Comparison of ENCODE assay signal across 9 cellular contexts in the genomic region with DNA sequence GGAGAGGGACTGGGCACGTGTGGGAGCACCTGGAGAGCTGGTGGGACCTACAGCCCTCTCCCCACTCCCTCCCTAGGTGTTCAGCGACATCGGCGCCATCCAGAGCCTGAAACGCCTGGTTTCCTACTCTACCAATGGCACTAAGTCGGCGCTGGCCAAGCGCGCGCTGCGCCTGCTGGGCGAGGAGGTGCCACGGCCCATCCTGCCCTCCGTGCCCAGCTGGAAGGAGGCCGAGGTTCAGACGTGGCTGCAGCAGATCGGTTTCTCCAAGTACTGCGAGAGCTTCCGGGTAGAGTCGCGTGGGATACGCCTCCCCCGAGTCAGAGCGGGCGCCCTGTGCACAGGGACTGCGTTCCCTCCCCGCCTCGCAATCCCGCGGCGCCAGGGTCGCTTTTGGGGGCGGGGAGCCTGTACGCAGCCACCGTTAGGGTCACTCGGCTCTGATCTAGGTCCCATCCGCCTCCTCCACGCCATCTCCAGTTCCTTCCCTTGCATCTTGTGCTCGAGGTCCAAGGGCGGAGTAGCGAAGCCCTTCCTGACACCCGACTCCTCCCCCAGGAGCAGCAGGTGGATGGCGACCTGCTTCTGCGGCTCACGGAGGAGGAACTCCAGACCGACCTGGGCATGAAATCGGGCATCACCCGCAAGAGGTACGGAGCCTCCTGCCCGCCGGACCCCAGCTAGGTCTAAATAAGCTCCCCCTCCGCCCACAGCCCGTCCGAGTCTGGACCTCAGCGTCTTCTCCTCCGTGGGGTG. TPM values are rescaled to one million over a fixed set of nuclear protein-coding genes. Genes with fewer than 3 reads are reported as not detected.
A peak's percentile ranks its signal among the peaks of the same experiment; 100 is the strongest.
DNase-seq lines count a peak whose midpoint lies in the region; ATAC-seq, FAIRE-seq and TF ChIP-seq lines count a peak whose summit lies in the region.
"Had no signal": no experiment of that assay in that cellular context is flagged by ENCODE, and none has a peak within 500 bp of the region (broad histone marks: within the 10 kb centered on the region; RNA-seq: fewer than 3 reads in every experiment).

No MANE protein-coding gene starts in this region.

- WGBS in mesenchymal stem cell = 12% methylated on average over 55 of the region's 56 CpGs

- H3K27ac ChIP-seq in mesenchymal stem cell (ENCODE audit: low read length, poor library complexity, severe bottlenecking) = no peak overlapping the region
- no peak overlapping the region for H3K27ac ChIP-seq in substantia nigra (ENCODE audit: low read depth, low read length, poor library complexity, severe bottlenecking)

- H2BK12ac ChIP-seq in mesenchymal stem cell (ENCODE audit: low read length in 2 of 2) = no peak overlapping the region

- no peaks in the 10 kb centered on the region for H3K9me3 ChIP-seq in mesenchymal stem cell (ENCODE audit: control insufficient read depth, low read length)

- no peak overlapping the region for H2BK120ac ChIP-seq in mesenchymal stem cell (ENCODE audit: low read depth, low read length)

- peak; percentile 77 for ATAC-seq in HG03139 (IDR thresholded peaks at IDR 0.05; ENCODE audit: unreplicated experiment)

- no peak overlapping the region for H3K9ac ChIP-seq in mesenchymal stem cell (ENCODE audit: low read length)

- no peak overlapping the region for H3K23ac ChIP-seq in mesenchymal stem cell (ENCODE audit: low read length in 2 of 2)

- FAIRE-seq in bronchial epithelial cell (lab: Jason Lieb, UNC) = no peak

- peak overlapping the region; percentile 32 for H3K4me2 ChIP-seq in mesenchymal stem cell (ENCODE audit: low read length, poor library complexity, severe bottlenecking)

- H2AK5ac ChIP-seq in mesenchymal stem cell (ENCODE audit: low read length, severe bottlenecking) = no peak overlapping the region

- peaks cover 1% of the 10 kb centered on the region for H3K79me1 ChIP-seq in mesenchymal stem cell (replicated peaks; ENCODE audit: low read length, poor library complexity, severe bottlenecking)

- H3K4me3 ChIP-seq in GM12875 (ENCODE audit: low read depth, low read length) = peak overlapping the region; percentile 71
- peak overlapping the region; percentile 36 for H3K4me3 ChIP-seq in bronchial epithelial cell (ENCODE audit: low read depth, low read length)
- peak overlapping the region in 1 of 2 experiments; percentile 38 for H3K4me3 ChIP-seq in mesenchymal stem cell (ENCODE audit: insufficient read depth in 1 of 2, low read depth in 1 of 2, low read length in 2 of 2)

- no peak for TF ChIP-seq CTCF in GM12875 (IDR thresholded peaks at IDR 0.05; ENCODE audit: borderline replicate concordance, insufficient read depth, low read depth, low read length)
- TF ChIP-seq CTCF in bronchial epithelial cell (IDR thresholded peaks at IDR 0.05; ENCODE audit: insufficient read depth, low read length, severe bottlenecking) = no peak

- H3K36me3 ChIP-seq in bronchial epithelial cell (ENCODE audit: control insufficient read depth, insufficient read depth, low read length) = no peaks in the 10 kb centered on the region
- peaks cover 10 to 18% of the 10 kb centered on the region in 2 experiments for H3K36me3 ChIP-seq in mesenchymal stem cell (ENCODE audit: control insufficient read depth in 1 of 2, insufficient read depth in 2 of 2, low read depth in 1 of 2, low read length in 2 of 2)

- H2BK15ac ChIP-seq in mesenchymal stem cell (ENCODE audit: low read depth, poor library complexity, severe bottlenecking) = no peak overlapping the region

- H3K4me1 ChIP-seq in mesenchymal stem cell (ENCODE audit: control insufficient read depth, insufficient read depth, low read depth, low read length) = peaks cover 11% of the 10 kb centered on the region

- H4K8ac ChIP-seq in mesenchymal stem cell (ENCODE audit: low read length) = peak overlapping the region; percentile 55

- H2AFZ ChIP-seq in mesenchymal stem cell (ENCODE audit: low read depth, low read length) = no peak overlapping the region

- H3K27me3 ChIP-seq in bronchial epithelial cell (ENCODE audit: control insufficient read depth, insufficient read depth, low read length) = peaks cover 6% of the 10 kb centered on the region
- H3K27me3 ChIP-seq in mesenchymal stem cell (ENCODE audit: control insufficient read depth in 1 of 2, insufficient read depth in 1 of 2, low read length in 2 of 2) = peaks cover 16 to 33% of the 10 kb centered on the region in 2 experiments

- H2BK5ac ChIP-seq in mesenchymal stem cell (ENCODE audit: low read depth, low read length, poor library complexity, severe bottlenecking) = no peak overlapping the region

- H3K18ac ChIP-seq in mesenchymal stem cell (ENCODE audit: low read depth in 1 of 2, low read length in 2 of 2) = peak overlapping the region in 1 of 2 experiments; percentile 4

- no peak overlapping the region for H3K4ac ChIP-seq in mesenchymal stem cell (ENCODE audit: low read depth in 1 of 2, low read length in 2 of 2)

- peak overlapping the region in 1 of 2 experiments; percentile 13 for H3K14ac ChIP-seq in mesenchymal stem cell (ENCODE audit: low read length in 2 of 2)

- DNase-seq in T-helper 2 cell (peak; percentile 32 to 88 (median 39)), bronchial epithelial cell (ENCODE audit: low read depth) (peak; percentile 21), mesenchymal stem cell (peak; percentile 28), NCI-H1694 (lab: John Stamatoyannopoulos, UW) (no peak), substantia nigra (lab: John Stamatoyannopoulos, UW) (no peak)
- DNase-seq in stimulated activated CD8-positive, alpha-beta memory T cell treated with anti-CD3 and anti-CD28 coated beads, Interleukin-4, amount 100 ng/mL, for 4 hours (ENCODE audit: low read depth in 2 of 2, low spot score in 1 of 2) = peak; percentile 28 to 29

- H4K91ac ChIP-seq in mesenchymal stem cell (ENCODE audit: low read length) = peak overlapping the region; percentile 25

RNA-seq across cellular contexts. Expression of a gene that starts 13.0 kb away (rescaled TPM):
- 0.26 and 0.53 TPM in 2 replicates for total RNA-seq in bronchial epithelial cell
- polyA plus RNA-seq in mesenchymal stem cell (2013, experiment 1 of 2) = 4.1 TPM
- polyA plus RNA-seq in mesenchymal stem cell (2013, experiment 2 of 2) = 3.9 TPM

RNA-seq across cellular contexts. Expression of a gene that starts 14.4 kb away (rescaled TPM):
- total RNA-seq in bronchial epithelial cell = under 0.01 TPM in 2 replicates
- polyA plus RNA-seq in mesenchymal stem cell (2013, experiment 1 of 2) = 0.76 TPM
- 0.58 TPM for polyA plus RNA-seq in mesenchymal stem cell (2013, experiment 2 of 2)
- total RNA-seq: HT1080 had no signal

RNA-seq across cellular contexts. Expression of a gene that starts 19.5 kb away (rescaled TPM):
- not detected in 2 replicates for total RNA-seq in bronchial epithelial cell
- polyA plus RNA-seq in mesenchymal stem cell (2013, experiment 1 of 2) = not detected
- not detected for polyA plus RNA-seq in mesenchymal stem cell (2013, experiment 2 of 2)
- total RNA-seq: HT1080 had no signal

RNA-seq across cellular contexts. Expression of a gene that starts 21.6 kb away (rescaled TPM):
- 1.9 and 5.0 TPM in 2 replicates for total RNA-seq in bronchial epithelial cell
- 3.4 TPM for polyA plus RNA-seq in mesenchymal stem cell (2013, experiment 1 of 2)
- 3.4 TPM for polyA plus RNA-seq in mesenchymal stem cell (2013, experiment 2 of 2)

RNA-seq across cellular contexts. Expression of a gene that starts 27.1 kb away (rescaled TPM):
- total RNA-seq in bronchial epithelial cell = 59.8 and 67.5 TPM in 2 replicates
- 67.8 TPM for polyA plus RNA-seq in mesenchymal stem cell (2013, experiment 1 of 2)
- polyA plus RNA-seq in mesenchymal stem cell (2013, experiment 2 of 2) = 67.2 TPM

Comparison
In these comparisons a context has a peak if more than half of its experiments do, and no peak if none do; other contexts are left out.
1. DNase-seq: peak in T-helper 2 cell (5 of 5), bronchial epithelial cell (single experiment), mesenchymal stem cell (single experiment) and stimulated activated CD8-positive, alpha-beta memory T cell treated with anti-CD3 and anti-CD28 coated beads, Interleukin-4, amount 100 ng/mL, for 4 hours (2 of 2); none in NCI-H1694 (single experiment) and substantia nigra (0 of 49).